In genomic region chr12:15728118-15728598, GRCh38 we compare ENCODE assay signal across 10 cellular contexts.
DNase-seq lines count a peak whose midpoint lies in the region; ATAC-seq and TF ChIP-seq lines count a peak whose summit lies in the region.
"Had no signal": no experiment of that assay in that cellular context is flagged by ENCODE, and none has a peak within 500 bp of the region (broad histone marks: within the 10 kb centered on the region; RNA-seq: fewer than 3 reads in every experiment).

No MANE protein-coding gene starts in this region.

- H3K27me3 ChIP-seq in thoracic aorta (replicated peaks; ENCODE audit: insufficient read depth) (no peaks in the 10 kb centered on the region), right atrium auricular region (no peaks in the 10 kb centered on the region)

- no peak for ATAC-seq in thoracic aorta (ENCODE audit: insufficient number of reproducible peaks, low FRiP score, low read depth)
- ATAC-seq: activated naive CD8-positive, alpha-beta T cell treated with anti-CD3 and anti-CD28 coated beads, Interleukin-2, amount 50 U/mL, for 24 hours had no signal

- in situ Hi-C loops in astrocyte of the cerebellum (cut with HindIII; ENCODE audit: low sequenced_read_pairs): no loop called here

- no peaks in the 10 kb centered on the region for H3K36me3 ChIP-seq in thoracic aorta
- no peaks in the 10 kb centered on the region for H3K36me3 ChIP-seq in right atrium auricular region

- H3K9me3 ChIP-seq in thoracic aorta (no peaks in the 10 kb centered on the region), right atrium auricular region (no peaks in the 10 kb centered on the region)

- peak; percentile 56 for DNase-seq in DMS53 (lab: John Stamatoyannopoulos, UW)
- no peak for DNase-seq in DMS53 treated with DMSO at 0.1 percent for 48 hours (lab: John Stamatoyannopoulos, UW; ENCODE audit: unreplicated experiment)
- peak; percentile 46 for DNase-seq in astrocyte of the cerebellum (ENCODE audit: low read depth)
- peak; percentile 68 for DNase-seq in glomerular visceral epithelial cell (ENCODE audit: extremely low spot score)
- no peak for DNase-seq in thoracic aorta (ENCODE audit: low spot score)
- no peak for DNase-seq in iPS-NIHi11 (ENCODE audit: low spot score)
- DNase-seq in right atrium auricular region (ENCODE audit: low spot score): no peak
- DNase-seq in SHP77 (lab: John Stamatoyannopoulos, UW): no peak
- DNase-seq: activated naive CD8-positive, alpha-beta T cell treated with anti-CD3 and anti-CD28 coated beads, Interleukin-2, amount 50 U/mL, for 24 hours had no signal

- H3K4me1 ChIP-seq in thoracic aorta (ENCODE audit: control insufficient read depth in 1 of 2, low read depth in 2 of 2) (peaks cover 44 to 61% of the 10 kb centered on the region in 2 donors), right atrium auricular region (peaks cover 0 to 24% of the 10 kb centered on the region in 2 donors)

- H3K27ac ChIP-seq in thoracic aorta: peak overlapping the region in 1 of 2 donors; percentile 47
- H3K27ac ChIP-seq in right atrium auricular region: no peak overlapping the region
- H3K27ac ChIP-seq: 22Rv1 had no signal

- H3K4me3 ChIP-seq in astrocyte of the cerebellum (ENCODE audit: low read depth, low read length) (no peak overlapping the region), thoracic aorta (peak overlapping the region; percentile 15), right atrium auricular region (no peak overlapping the region)

- no peak for TF ChIP-seq CTCF in astrocyte of the cerebellum (IDR thresholded peaks at IDR 0.05; ENCODE audit: low read depth, low read length, missing control alignments)
- TF ChIP-seq CTCF in thoracic aorta (IDR thresholded peaks at IDR 0.05): no peak
- no peak for TF ChIP-seq CTCF in right atrium auricular region (IDR thresholded peaks at IDR 0.05)

Comparison
In these comparisons a context has a peak if more than half of its experiments do, and no peak if none do; other contexts are left out.
1. DNase-seq: peak in DMS53 (single experiment), astrocyte of the cerebellum (single experiment) and glomerular visceral epithelial cell (single experiment); none in DMS53 treated with DMSO at 0.1 percent for 48 hours (single experiment), thoracic aorta (single experiment), iPS-NIHi11 (single experiment), right atrium auricular region (single experiment) and SHP77 (0 of 2).